Comparison of ENCODE assay signal across 25 cellular contexts in the genomic region with DNA sequence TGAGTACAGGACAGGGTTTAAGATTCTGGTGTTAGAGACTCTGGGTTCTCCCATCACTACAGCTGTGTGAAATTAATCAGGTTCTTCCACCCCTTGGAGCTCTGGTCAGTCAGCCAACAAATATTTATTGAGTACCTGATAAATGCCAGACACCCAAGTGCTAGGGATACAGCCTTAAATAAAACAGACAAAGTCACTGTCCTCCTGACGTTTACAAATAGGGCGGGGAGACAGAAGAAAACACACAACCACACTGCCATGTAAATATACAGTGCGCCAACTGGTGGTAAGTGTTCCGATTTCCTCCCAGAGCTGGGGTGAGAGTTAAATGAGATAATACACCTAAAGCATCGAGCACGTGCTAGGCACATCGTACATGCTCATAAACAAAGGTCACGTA.
DNase-seq lines count a peak whose midpoint lies in the region; ATAC-seq, FAIRE-seq and TF ChIP-seq lines count a peak whose summit lies in the region.
"Had no signal": no experiment of that assay in that cellular context is flagged by ENCODE, and none has a peak within 500 bp of the region (broad histone marks: within the 10 kb centered on the region; RNA-seq: fewer than 3 reads in every experiment).

No MANE protein-coding gene starts in this region.

- no peak overlapping the region for H3K4me2 ChIP-seq in A549
- H3K4me2 ChIP-seq: neural progenitor cell had no signal

- FAIRE-seq in A549 (lab: Jason Lieb, UNC) = no peak
- FAIRE-seq: GM18507, H1, keratinocyte had no signal

- TF ChIP-seq CTCF in A549 (IDR thresholded peaks at IDR 0.05) = no peak; the same call in 2 of the 3 replicates
- no peak for TF ChIP-seq CTCF in coronary artery (IDR thresholded peaks at IDR 0.05)
- no peak for TF ChIP-seq CTCF in glutamatergic neuron (IDR thresholded peaks at IDR 0.05; ENCODE audit: partially characterized antibody, unreplicated experiment)

- H3K36me3 ChIP-seq in mesodermal cell (ENCODE audit: control insufficient read depth, insufficient read depth, low read length) = no peaks in the 10 kb centered on the region
- H3K36me3 ChIP-seq: neural progenitor cell, tibial nerve had no signal

- no peaks in the 10 kb centered on the region for H3K27me3 Mint-ChIP-seq in glutamatergic neuron (ENCODE audit: unreplicated experiment)

- 41% methylated on average over 8 of the region's 8 CpGs for WGBS in A549 (ENCODE audit: missing lambda C conversion rate)
- 89 to 100% methylated on average over 5 to 7 of the region's 8 CpGs for WGBS in mesodermal cell (ENCODE audit: insufficient coverage in 2 of 2), 2 experiments

- peak in 1 of 2 experiments; percentile 27; a peak in 1 of 5 replicates for TF ChIP-seq RAD21 in A549 (conservative IDR thresholded peaks at IDR 0.05 in 1 of 2, IDR thresholded peaks at IDR 0.05 in 1 of 2)

- no peaks in the 10 kb centered on the region for H3K9me3 ChIP-seq in A549
- no peaks in the 10 kb centered on the region for H3K9me3 ChIP-seq in mesodermal cell (ENCODE audit: control insufficient read depth, low read length)
- H3K9me3 ChIP-seq: tibial nerve had no signal

- H3K4me3 ChIP-seq in A549 (no peak overlapping the region), coronary artery (no peak overlapping the region), mesodermal cell (ENCODE audit: extremely low read depth, insufficient read depth, low read length, poor library complexity, severe bottlenecking) (no peak overlapping the region)
- H3K4me3 ChIP-seq: neural progenitor cell, tibial nerve had no signal

- peaks cover 2% of the 10 kb centered on the region for H3K9me3 Mint-ChIP-seq in glutamatergic neuron (ENCODE audit: unreplicated experiment)
- H3K9me3 Mint-ChIP-seq: CD4-positive, alpha-beta T cell; effector memory CD8-positive, alpha-beta T cell; neural progenitor cell; stimulated activated naive B cell treated with anti-CD40 and anti-IgM and Interleukin-4, amounts not matched to agents 10 μg/mL and 1 μg/mL and 100 μg/mL, for 72 hours had no signal

- H3K36me3 Mint-ChIP-seq in glutamatergic neuron (ENCODE audit: unreplicated experiment) = no peaks in the 10 kb centered on the region
- H3K36me3 Mint-ChIP-seq: neural progenitor cell; stimulated activated naive B cell treated with anti-CD40 and anti-IgM and Interleukin-4, amounts not matched to agents 10 μg/mL and 1 μg/mL and 100 μg/mL, for 72 hours had no signal

- no peak for TF ChIP-seq EP300 in A549 (IDR thresholded peaks at IDR 0.05)

- ATAC-seq in A549 = peak in 1 of 2 experiments; percentile 53; a peak in 2 of 6 replicates
- ATAC-seq in HG03108 (IDR thresholded peaks at IDR 0.05; ENCODE audit: unreplicated experiment) = no peak
- ATAC-seq: effector memory CD8-positive, alpha-beta T cell; stimulated activated naive B cell treated with anti-CD40 and anti-IgM and Interleukin-4, amounts not matched to agents 10 μg/mL and 1 μg/mL and 100 μg/mL, for 72 hours had no signal

- H3K27ac Mint-ChIP-seq in glutamatergic neuron (ENCODE audit: unreplicated experiment) = no peak overlapping the region
- H3K27ac Mint-ChIP-seq: CD4-positive, alpha-beta T cell; effector memory CD8-positive, alpha-beta T cell; neural progenitor cell; stimulated activated naive B cell treated with anti-CD40 and anti-IgM and Interleukin-4, amounts not matched to agents 10 μg/mL and 1 μg/mL and 100 μg/mL, for 72 hours had no signal

- POLR2A ChIA-PET in A549 (lab: Yijun Ruan, JAX) = no interaction called here

- DNase-seq in A549 (ENCODE audit: low read depth in 1 of 2, low spot score in 1 of 2) = peak in 1 of 2 experiments; percentile 51
- peak; percentile 87 for DNase-seq in NCI-H460 (ENCODE audit: extremely low read depth, low read depth)
- DNase-seq in coronary artery (ENCODE audit: low spot score) = no peak
- no peak for DNase-seq in NCI-H526 treated with DMSO at 0.1 percent for 48 hours (lab: John Stamatoyannopoulos, UW)
- no peak for DNase-seq in central memory CD4-positive, alpha-beta T cell
- no peak for DNase-seq in glutamatergic neuron
- DNase-seq: activated CD4-positive, alpha-beta T cell treated with anti-CD3 and anti-CD28 coated beads, Interleukin-2, amount 50 U/mL, for 4 hours; activated naive CD4-positive, alpha-beta T cell treated with Interleukin-2 at 50 U/mL for 16 hours; activated T-cell treated with anti-CD3 and anti-CD28 coated beads for 4 hours; anterior cingulate cortex; CD4-positive, alpha-beta T cell; DND-41; effector memory CD8-positive, alpha-beta T cell; hypothalamus; NCI-H1048; NCI-H82; stimulated activated CD4-positive, alpha-beta T cell treated with anti-CD3 and anti-CD28 coated beads, Interleukin-15, amount 100 ng/mL, for 24 hours; stimulated activated naive B cell treated with anti-CD40 and anti-IgM and Interleukin-4, amounts not matched to agents 10 μg/mL and 1 μg/mL and 100 μg/mL, for 72 hours had no signal

- no peak overlapping the region for H3K27ac ChIP-seq in A549
- peak overlapping the region; percentile 1 to 51 for H3K27ac ChIP-seq in coronary artery
- peak overlapping the region; percentile 57 for H3K27ac ChIP-seq in mesodermal cell (ENCODE audit: low read depth, low read length, severe bottlenecking)
- H3K27ac ChIP-seq: neural progenitor cell, tibial nerve had no signal

- no peak for TF ChIP-seq POLR2A in A549 (IDR thresholded peaks at IDR 0.05; ENCODE audit: low read length)

- CTCF ChIA-PET in A549 (lab: Yijun Ruan, JAX) = interaction anchor here (0.6 to 1.7 kb wide), 3 partner anchors 15 to 193 kb away, joined by 3 read pairs; no protein-coding TSS in a partner anchor

- peaks cover 3% of the 10 kb centered on the region for H3K4me1 Mint-ChIP-seq in glutamatergic neuron (ENCODE audit: low read depth, unreplicated experiment)
- H3K4me1 Mint-ChIP-seq: stimulated activated naive B cell treated with anti-CD40 and anti-IgM and Interleukin-4, amounts not matched to agents 10 μg/mL and 1 μg/mL and 100 μg/mL, for 72 hours had no signal

- H3K4me3 Mint-ChIP-seq in glutamatergic neuron (ENCODE audit: unreplicated experiment) = no peak overlapping the region
- H3K4me3 Mint-ChIP-seq: CD4-positive, alpha-beta T cell; effector memory CD8-positive, alpha-beta T cell; neural progenitor cell; stimulated activated naive B cell treated with anti-CD40 and anti-IgM and Interleukin-4, amounts not matched to agents 10 μg/mL and 1 μg/mL and 100 μg/mL, for 72 hours had no signal

- H3K4me1 ChIP-seq in A549 (no peaks in the 10 kb centered on the region), mesodermal cell (ENCODE audit: control insufficient read depth, insufficient read depth, low read length, poor library complexity, severe bottlenecking) (peaks cover 27% of the 10 kb centered on the region)

TF ChIP-seq in A549, 52 proteins besides CTCF, POLR2A, EP300 and RAD21:
- TF ChIP-seq RNF2 (IDR thresholded peaks at IDR 0.05; ENCODE audit: borderline replicate concordance, low read depth) = no peak
- TF ChIP-seq SMC3 (IDR thresholded peaks at IDR 0.05) = 0 out of 3 replicates have a peak, but pooled peaks have one; percentile 5

Comparison
In these comparisons a context has a peak if more than half of its experiments do, and no peak if none do; other contexts are left out.
1. H3K27ac ChIP-seq: peak in coronary artery (2 of 2) and mesodermal cell (single experiment); none in A549 (0 of 2).